2 cellular contexts compared by ENCODE assay signal in genomic region chr4:3418029-3418762, GRCh38.
TF ChIP-seq lines count a peak whose summit lies in the region.

No MANE protein-coding gene starts in this region.

TF ChIP-seq in GM23338, 12 proteins besides CTCF, POLR2A, EP300 and RAD21:
- no peak for TF ChIP-seq REST (IDR thresholded peaks at IDR 0.05; ENCODE audit: unreplicated experiment)
- TF ChIP-seq CREB1 (CRISPR knock-in tag; IDR thresholded peaks at IDR 0.05; ENCODE audit: low read depth): no peak
- no peak for TF ChIP-seq EZH2phosphoT487 (IDR thresholded peaks at IDR 0.05; ENCODE audit: unreplicated experiment)
- no peak for TF ChIP-seq ZNF462 (CRISPR knock-in tag; IDR thresholded peaks at IDR 0.05)
- no peak for TF ChIP-seq ZNF331 (CRISPR knock-in tag; IDR thresholded peaks at IDR 0.05; ENCODE audit: low read depth)
- no peak for TF ChIP-seq ZNF114 (CRISPR knock-in tag; IDR thresholded peaks at IDR 0.05)
- no peak for TF ChIP-seq POLR2AphosphoS5 (IDR thresholded peaks at IDR 0.05; ENCODE audit: low read depth)
- TF ChIP-seq STAT1 (IDR thresholded peaks at IDR 0.05; ENCODE audit: unreplicated experiment): no peak

TF ChIP-seq in liver, 16 proteins besides CTCF, POLR2A, EP300 and RAD21:
- TF ChIP-seq REST (IDR thresholded peaks at IDR 0.05) (peak; percentile 37), GABPA (IDR thresholded peaks at IDR 0.05 in 1 of 2, conservative IDR thresholded peaks at IDR 0.05 in 1 of 2) (no peak)
